ENCODE assay signal across 19 cellular contexts in the genomic region with DNA sequence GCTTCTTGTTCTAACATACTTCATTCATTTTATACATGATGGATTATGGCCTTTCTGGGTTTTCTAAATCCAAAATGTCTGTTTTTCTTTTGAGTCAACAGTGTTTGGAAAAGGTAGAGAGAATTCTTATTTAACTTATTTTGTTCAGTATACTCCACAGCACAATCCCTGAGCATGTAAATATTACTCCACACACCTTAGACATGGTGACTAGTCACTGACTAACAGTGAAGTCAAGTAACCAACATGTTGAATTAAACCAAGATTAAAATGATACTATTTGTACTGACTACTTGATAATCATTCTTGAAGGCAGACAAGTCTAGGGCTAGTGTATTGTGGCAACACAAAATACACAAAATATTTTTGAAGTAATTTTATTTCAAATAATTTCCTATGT. TPM values are rescaled to one million over a fixed set of nuclear protein-coding genes. Genes with fewer than 3 reads are reported as not detected.
DNase-seq lines count a peak whose midpoint lies in the region; ATAC-seq and TF ChIP-seq lines count a peak whose summit lies in the region.
"Had no signal": no experiment of that assay in that cellular context is flagged by ENCODE, and none has a peak within 500 bp of the region (broad histone marks: within the 10 kb centered on the region; RNA-seq: fewer than 3 reads in every experiment).

No MANE protein-coding gene starts in this region.

- H3K4me3 ChIP-seq in RWPE2 (ENCODE audit: severe bottlenecking) (no peak overlapping the region), endodermal cell (ENCODE audit: low read length) (no peak overlapping the region), upper lobe of right lung (no peak overlapping the region)
- H3K4me3 ChIP-seq: GM12878, HAP-1 had no signal

- peak overlapping the region; percentile 42 for H3K27ac Mint-ChIP-seq in endodermal cell
- no peak overlapping the region for H3K27ac Mint-ChIP-seq in stimulated activated memory B cell treated with anti-CD40 and anti-IgM and Interleukin-4, amounts not matched to agents 10 μg/mL and 1 μg/mL and 100 μg/mL, for 72 hours
- H3K27ac Mint-ChIP-seq: CD4-positive, alpha-beta memory T cell; HFFc6 had no signal

- intact Hi-C loops in upper lobe of right lung (cut with DNase I) = no loop called here

- H3K27ac ChIP-seq in RWPE2 (ENCODE audit: poor library complexity, severe bottlenecking) (no peak overlapping the region), endodermal cell (ENCODE audit: low read depth, low read length) (no peak overlapping the region), upper lobe of right lung (no peak overlapping the region)

- TF ChIP-seq CTCF in RWPE2 (IDR thresholded peaks at IDR 0.05; ENCODE audit: poor library complexity, severe bottlenecking) (no peak), endodermal cell (conservative IDR thresholded peaks at IDR 0.05) (no peak), upper lobe of right lung (IDR thresholded peaks at IDR 0.05) (no peak)

- no peaks in the 10 kb centered on the region for H3K36me3 Mint-ChIP-seq in endodermal cell (ENCODE audit: low read depth)
- H3K36me3 Mint-ChIP-seq in stimulated activated memory B cell treated with anti-CD40 and anti-IgM and Interleukin-4, amounts not matched to agents 10 μg/mL and 1 μg/mL and 100 μg/mL, for 72 hours = no peaks in the 10 kb centered on the region
- H3K36me3 Mint-ChIP-seq: CD4-positive, alpha-beta memory T cell had no signal

- no peak overlapping the region for H3K9ac ChIP-seq in endodermal cell (ENCODE audit: extremely low read depth, low read length, poor library complexity, severe bottlenecking)

- ATAC-seq in RWPE2 (ENCODE audit: low read depth) (peak; percentile 73), esophagus mucosa (peak; percentile 58), upper lobe of right lung (no peak)
- ATAC-seq in stimulated activated memory B cell treated with anti-CD40 and anti-IgM and Interleukin-4, amounts not matched to agents 10 μg/mL and 1 μg/mL and 100 μg/mL, for 72 hours = no peak
- ATAC-seq: GM12878 had no signal

- H3K4me1 ChIP-seq in RWPE2 (ENCODE audit: insufficient read depth, poor library complexity, severe bottlenecking) (no peaks in the 10 kb centered on the region), endodermal cell (ENCODE audit: control insufficient read depth, insufficient read depth, low read length) (peaks cover 4% of the 10 kb centered on the region), upper lobe of right lung (no peaks in the 10 kb centered on the region)
- H3K4me1 ChIP-seq: HAP-1 had no signal

- DNase-seq in HPDE6-E6E7 (ENCODE audit: extremely low spot score) (peak; percentile 6), RWPE2 (ENCODE audit: low spot score) (no peak), endodermal cell (no peak), DMS114 treated with DMSO at 0.1 percent for 48 hours (lab: John Stamatoyannopoulos, UW; ENCODE audit: unreplicated experiment) (no peak), upper lobe of right lung (no peak), T-helper 1 cell (no peak)
- DNase-seq: C1 segment of cervical spinal cord; Calu3; CD4-positive, alpha-beta memory T cell; COR-L47; DMS79; EL; GDM1; GOT3; HFFc6 had no signal

- peaks cover 16% of the 10 kb centered on the region for H3K27me3 ChIP-seq in RWPE2 (ENCODE audit: insufficient read depth, poor library complexity, severe bottlenecking)
- peaks cover 14% of the 10 kb centered on the region for H3K27me3 ChIP-seq in endodermal cell (ENCODE audit: control insufficient read depth, insufficient read depth, low read length, poor library complexity, severe bottlenecking)
- no peaks in the 10 kb centered on the region for H3K27me3 ChIP-seq in upper lobe of right lung

- H3K9me3 ChIP-seq in RWPE2 (ENCODE audit: severe bottlenecking) (no peaks in the 10 kb centered on the region), endodermal cell (ENCODE audit: control insufficient read depth, low read length) (no peaks in the 10 kb centered on the region), upper lobe of right lung (no peaks in the 10 kb centered on the region)
- H3K9me3 ChIP-seq: HAP-1 had no signal

- peaks cover 15% of the 10 kb centered on the region for H3K4me1 Mint-ChIP-seq in endodermal cell
- no peaks in the 10 kb centered on the region for H3K4me1 Mint-ChIP-seq in stimulated activated memory B cell treated with anti-CD40 and anti-IgM and Interleukin-4, amounts not matched to agents 10 μg/mL and 1 μg/mL and 100 μg/mL, for 72 hours
- H3K4me1 Mint-ChIP-seq: CD4-positive, alpha-beta memory T cell had no signal

- H3K36me3 ChIP-seq in RWPE2 (ENCODE audit: low read depth) (no peaks in the 10 kb centered on the region), endodermal cell (ENCODE audit: control insufficient read depth, insufficient read depth, low read length) (no peaks in the 10 kb centered on the region), upper lobe of right lung (no peaks in the 10 kb centered on the region)
- H3K36me3 ChIP-seq: HAP-1 had no signal

- H3K4me3 Mint-ChIP-seq in endodermal cell = no peak overlapping the region
- H3K4me3 Mint-ChIP-seq in stimulated activated memory B cell treated with anti-CD40 and anti-IgM and Interleukin-4, amounts not matched to agents 10 μg/mL and 1 μg/mL and 100 μg/mL, for 72 hours = no peak overlapping the region
- H3K4me3 Mint-ChIP-seq: CD4-positive, alpha-beta memory T cell; HFFc6 had no signal

- H3K9me3 Mint-ChIP-seq in endodermal cell = no peaks in the 10 kb centered on the region
- H3K9me3 Mint-ChIP-seq in stimulated activated memory B cell treated with anti-CD40 and anti-IgM and Interleukin-4, amounts not matched to agents 10 μg/mL and 1 μg/mL and 100 μg/mL, for 72 hours = no peaks in the 10 kb centered on the region
- H3K9me3 Mint-ChIP-seq: HFFc6 had no signal

- peaks cover 17% of the 10 kb centered on the region for H3K27me3 Mint-ChIP-seq in endodermal cell (ENCODE audit: insufficient read depth)
- no peaks in the 10 kb centered on the region for H3K27me3 Mint-ChIP-seq in stimulated activated memory B cell treated with anti-CD40 and anti-IgM and Interleukin-4, amounts not matched to agents 10 μg/mL and 1 μg/mL and 100 μg/mL, for 72 hours
- H3K27me3 Mint-ChIP-seq: CD4-positive, alpha-beta memory T cell had no signal

RNA-seq across cellular contexts. Expression of gene HAPLN1, which starts 55.0 kb away (rescaled TPM):
- total RNA-seq in endodermal cell (1 to 10 TPM in 1 of 2 donors, under 1 TPM in 1; 0.07 to 1.3 TPM), esophagus mucosa (not detected), upper lobe of right lung (0.12 TPM)
- 24.7 TPM for polyA plus RNA-seq in endodermal cell (2013, experiment 1 of 2)
- polyA plus RNA-seq in endodermal cell (2013, experiment 2 of 2) = 29.0 TPM
- total RNA-seq: Calu3; CD4-positive, alpha-beta memory T cell had no signal
- polyA plus RNA-seq: CD4-positive, alpha-beta memory T cell had no signal

Comparison
In these comparisons a context has a peak if more than half of its experiments do, and no peak if none do; other contexts are left out.
1. ATAC-seq: peak in RWPE2 (single experiment) and esophagus mucosa (single experiment); none in upper lobe of right lung (single experiment) and stimulated activated memory B cell treated with anti-CD40 and anti-IgM and Interleukin-4, amounts not matched to agents 10 μg/mL and 1 μg/mL and 100 μg/mL, for 72 hours (single experiment).